8 cellular contexts compared by ENCODE assay signal in genomic region chr15:33154366-33155166, GRCh38. TPM values are rescaled to one million over a fixed set of nuclear protein-coding genes. Genes with fewer than 3 reads are reported as not detected.
DNase-seq lines count a peak whose midpoint lies in the region; TF ChIP-seq lines count a peak whose summit lies in the region.

No MANE protein-coding gene starts in this region.

- DNase-seq in Daoy (ENCODE audit: low read depth) (peak; percentile 95), SK-MEL-5 (ENCODE audit: low read depth, low spot score) (peak; percentile 100), foreskin melanocyte (peak; percentile 100), renal cortical epithelial cell (ENCODE audit: low read depth) (peak; percentile 99), GM10266 (ENCODE audit: extremely low spot score) (no peak), NAMALWA (ENCODE audit: low spot score) (no peak), OCI-M2 (lab: John Stamatoyannopoulos, UW; ENCODE audit: unreplicated experiment) (no peak)
- no peak for DNase-seq in T-helper 2 cell treated with Interferon-gamma antibody and Interleukin-4, amounts not matched to agents 5 μg/mL and 100 μg/mL, for 36 hours (ENCODE audit: low spot score)

- H3K27ac Mint-ChIP-seq in T-helper 2 cell treated with Interferon-gamma antibody and Interleukin-4, amounts not matched to agents 5 μg/mL and 100 μg/mL, for 36 hours = no peak overlapping the region

- H3K4me1 Mint-ChIP-seq in T-helper 2 cell treated with Interferon-gamma antibody and Interleukin-4, amounts not matched to agents 5 μg/mL and 100 μg/mL, for 36 hours (ENCODE audit: low read depth) = no peaks in the 10 kb centered on the region

- H3K36me3 Mint-ChIP-seq in T-helper 2 cell treated with Interferon-gamma antibody and Interleukin-4, amounts not matched to agents 5 μg/mL and 100 μg/mL, for 36 hours (ENCODE audit: low read depth) = no peaks in the 10 kb centered on the region

- H3K9me3 Mint-ChIP-seq in T-helper 2 cell treated with Interferon-gamma antibody and Interleukin-4, amounts not matched to agents 5 μg/mL and 100 μg/mL, for 36 hours = no peaks in the 10 kb centered on the region

- in situ Hi-C loops in SK-MEL-5 (cut with HindIII; ENCODE audit: low pct_unique_long_range_greater_than_20kb, low sequenced_read_pairs) = no loop called here

- H3K27me3 Mint-ChIP-seq in T-helper 2 cell treated with Interferon-gamma antibody and Interleukin-4, amounts not matched to agents 5 μg/mL and 100 μg/mL, for 36 hours (ENCODE audit: low read depth) = peaks cover 47% of the 10 kb centered on the region

- H3K4me3 Mint-ChIP-seq in T-helper 2 cell treated with Interferon-gamma antibody and Interleukin-4, amounts not matched to agents 5 μg/mL and 100 μg/mL, for 36 hours = no peak overlapping the region

- TF ChIP-seq CTCF in GM10266 (IDR thresholded peaks at IDR 0.05; ENCODE audit: control insufficient read depth, insufficient read depth, low read depth, missing control alignments) = no peak

RNA-seq across cellular contexts. Expression of gene FMN1, which starts 39.9 kb away (rescaled TPM):
- total RNA-seq in Daoy (2014; rRNA removed; shearing (Covaris generic)) = 4.9 and 5.7 TPM in 2 replicates
- 87.0 and 96.0 TPM in 2 replicates for total RNA-seq in SK-MEL-5 (2014; rRNA removed; shearing (Covaris generic))
- 42.4 and 63.2 TPM in 2 replicates for polyA plus RNA-seq in SK-MEL-5 (2015; cell fraction: cytosol; rRNA removed)
- polyA plus RNA-seq in SK-MEL-5 (2015; cell fraction: nucleus; rRNA removed) = 44.5 and 58.3 TPM in 2 replicates
- total RNA-seq in renal cortical epithelial cell = 4.0 and 7.8 TPM in 2 replicates

Comparison
In these comparisons a context has a peak if more than half of its experiments do, and no peak if none do; other contexts are left out.
1. DNase-seq: peak in Daoy (single experiment), SK-MEL-5 (single experiment), foreskin melanocyte (single experiment) and renal cortical epithelial cell (single experiment); none in GM10266 (single experiment), NAMALWA (single experiment), OCI-M2 (single experiment) and T-helper 2 cell treated with Interferon-gamma antibody and Interleukin-4, amounts not matched to agents 5 μg/mL and 100 μg/mL, for 36 hours (single experiment).
2. RNA of gene FMN1, which starts 39.9 kb away (total RNA-seq): 87.0 to 96.0 TPM in SK-MEL-5; 4.0 to 7.8 TPM in renal cortical epithelial cell and 4.9 to 5.7 TPM in Daoy; every median in the first group is over 10 times any median in the second.